ENCODE assay signal across 8 cellular contexts in genomic region chr4:6909113-6909969, GRCh38. TPM values are rescaled to one million over a fixed set of nuclear protein-coding genes. Genes with fewer than 3 reads are reported as not detected.
DNase-seq lines count a peak whose midpoint lies in the region; ATAC-seq and TF ChIP-seq lines count a peak whose summit lies in the region.

Gene TBC1D14 (plus strand): TSS chr4:6909826. CDS start chr4:6923390, 13,564 bp downstream.

- H3K4me1 ChIP-seq in CD4-positive, alpha-beta memory T cell (ENCODE audit: insufficient read depth, low read length) = peaks cover 63% of the 10 kb centered on the region

- no peaks in the 10 kb centered on the region for H3K9me3 ChIP-seq in CD4-positive, alpha-beta memory T cell (ENCODE audit: control insufficient read depth in 1 of 2, low read length in 2 of 2)

- H3K27me3 Mint-ChIP-seq in CD4-positive, alpha-beta memory T cell = no peaks in the 10 kb centered on the region
- peaks cover 9% of the 10 kb centered on the region for H3K27me3 Mint-ChIP-seq in endothelial cell (ENCODE audit: unreplicated experiment)

- peak within 1 kb of the TSS; percentile 77 to 78 for H3K4me3 ChIP-seq in CD4-positive, alpha-beta memory T cell (ENCODE audit: low read length in 2 of 2)

- CTCF ChIA-PET in CD4-positive, alpha-beta memory T cell (lab: Charles Lee; ENCODE audit: partially characterized antibody) = interaction anchor here (0.7 to 4.6 kb wide), 19 partner anchors 9 to 246 kb away, joined by 3 to 89 read pairs (median 4); partner anchors contain the start of gene GRPEL1

- H3K4me1 Mint-ChIP-seq in CD4-positive, alpha-beta memory T cell = peaks cover 30 to 67% (median 52%) of the 10 kb centered on the region in 4 donors
- H3K4me1 Mint-ChIP-seq in endothelial cell (ENCODE audit: unreplicated experiment) = peaks cover 25% of the 10 kb centered on the region

- DNase-seq in CD4-positive, alpha-beta memory T cell = peak; percentile 88 to 92 (median 90)
- peak; percentile 83 to 86 for DNase-seq in NOMO-1 (lab: John Stamatoyannopoulos, UW; ENCODE audit: unreplicated experiment in 2 of 2)
- peak; percentile 54 for DNase-seq in activated CD8-positive, alpha-beta memory T cell treated with anti-CD3 and anti-CD28 coated beads, Interleukin-2, amount 50 U/mL, for 24 hours (ENCODE audit: extremely low read depth)
- peak; percentile 85 for DNase-seq in endothelial cell (ENCODE audit: low spot score)
- peak; percentile 73 for DNase-seq in middle frontal gyrus (ENCODE audit: extremely low spot score, low spot score)
- peak; percentile 73 to 80 for DNase-seq in stimulated activated CD8-positive, alpha-beta memory T cell treated with anti-CD3 and anti-CD28 coated beads, Interleukin-2, amount 100 ng/mL, for 48 hours (ENCODE audit: low read depth in 2 of 2)

- H3K27ac ChIP-seq in CD4-positive, alpha-beta memory T cell (ENCODE audit: low read depth, low read length) = peak within 1 kb of the TSS; percentile 81

- H3K9me3 Mint-ChIP-seq in CD4-positive, alpha-beta memory T cell = no peaks in the 10 kb centered on the region
- H3K9me3 Mint-ChIP-seq in endothelial cell (ENCODE audit: unreplicated experiment) = no peaks in the 10 kb centered on the region

- H3K36me3 ChIP-seq in CD4-positive, alpha-beta memory T cell (ENCODE audit: insufficient read depth, low read length) = no peaks in the 10 kb centered on the region

- H3K36me3 Mint-ChIP-seq in CD4-positive, alpha-beta memory T cell = peaks cover 0 to 9% of the 10 kb centered on the region in 2 donors
- no peaks in the 10 kb centered on the region for H3K36me3 Mint-ChIP-seq in endothelial cell (ENCODE audit: low read depth, unreplicated experiment)

- peak within 1 kb of the TSS; percentile 90 to 95 (median 91) for H3K4me3 Mint-ChIP-seq in CD4-positive, alpha-beta memory T cell
- peak within 1 kb of the TSS; percentile 95 for H3K4me3 Mint-ChIP-seq in endothelial cell (ENCODE audit: unreplicated experiment)

- POLR2A ChIA-PET in CD4-positive, alpha-beta memory T cell (lab: Charles Lee; ENCODE audit: partially characterized antibody) = interaction anchor here (0.6 to 7.3 kb wide), 34 partner anchors 10 to 1232 kb away, joined by 3 to 98 read pairs (median 4); partner anchors contain the start of genes BLOC1S4, GRPEL1, KIAA0232 and MRFAP1

- no peaks in the 10 kb centered on the region for H3K27me3 ChIP-seq in CD4-positive, alpha-beta memory T cell (ENCODE audit: insufficient read depth, low read length)

- ATAC-seq in GM19438 (IDR thresholded peaks at IDR 0.05; ENCODE audit: low read depth, unreplicated experiment) = peak; percentile 83
- ATAC-seq in HG03571 (IDR thresholded peaks at IDR 0.05; ENCODE audit: unreplicated experiment) = peak; percentile 85

- H3K27ac Mint-ChIP-seq in CD4-positive, alpha-beta memory T cell = peak within 1 kb of the TSS; percentile 88 to 96 (median 91)
- peak within 1 kb of the TSS; percentile 92 for H3K27ac Mint-ChIP-seq in endothelial cell (ENCODE audit: unreplicated experiment)

- intact Hi-C loops in CD4-positive, alpha-beta memory T cell (cut with micrococcal nuclease) = loop anchor here (1.0 to 2.0 kb wide), 7 partner anchors 9 to 269 kb away; partner anchors contain the start of genes GRPEL1, MRFAP1 and TADA2B

- TF ChIP-seq CTCF in endothelial cell (IDR thresholded peaks at IDR 0.05; ENCODE audit: unreplicated experiment) = peak; percentile 50

RNA-seq across cellular contexts. Expression of gene TBC1D14, which starts in this region (rescaled TPM):
- total RNA-seq in CD4-positive, alpha-beta memory T cell = 10 to 100 TPM; 73.7 to 80.7 TPM
- polyA plus RNA-seq in CD4-positive, alpha-beta memory T cell = 10 to 100 TPM; 40.7 to 52.2 TPM
- 33.0 TPM for total RNA-seq in endothelial cell (ENCODE audit: unreplicated experiment)

Comparison
In these comparisons a context has a peak if more than half of its experiments do, and no peak if none do; other contexts are left out.
1. Peak in every context shown above with its lines: DNase-seq, ATAC-seq, H3K4me3 ChIP-seq and H3K27ac ChIP-seq.